In genomic region chr15:73047882-73048281, GRCh38 we compare ENCODE assay signal across 34 cellular contexts.
"Had no signal": no experiment of that assay in that cellular context is flagged by ENCODE, and none has a peak within 500 bp of the region (broad histone marks: within the 10 kb centered on the region; RNA-seq: fewer than 3 reads in every experiment).

No MANE protein-coding gene starts in this region.

- DNase-seq: Karpas-422, Kasumi-1, MG63, MM.1S, MV-4-11, NCI-H1048, NCI-H1092, NCI-H1092 treated with DMSO at 0.1 percent for 48 hours, NCI-H1105, NCI-H1105 treated with DMSO at 0.1 percent for 48 hours, NCI-H1417, NCI-H1417 treated with DMSO at 0.1 percent for 48 hours, NCI-H1436, NCI-H1436 treated with DMSO at 0.1 percent for 48 hours, NCI-H146, NCI-H1694, NCI-H1694 treated with DMSO at 0.1 percent for 48 hours, NCI-H187, NCI-H187 treated with DMSO at 0.1 percent for 48 hours, NCI-H1930, NCI-H2029, NCI-H2029 treated with DMSO at 0.1 percent for 48 hours, NCI-H2081, NCI-H2081 treated with DMSO at 0.1 percent for 48 hours, NCI-H2107, NCI-H2171, NCI-H2171 treated with DMSO at 0.1 percent for 48 hours, NCI-H2227 treated with DMSO at 0.1 percent for 48 hours, NCI-H226, NCI-H345, NCI-H446, NCI-H446 treated with DMSO at 0.1 percent for 48 hours, NCI-H510A had no signal

- H3K4me2 ChIP-seq: KMS-11 had no signal

- H3K27ac ChIP-seq: KMS-11 had no signal

- H3K4me3 ChIP-seq: MG63 had no signal

- H3K9me3 ChIP-seq: MG63 had no signal

- H3K36me3 ChIP-seq: MG63 had no signal

- H3K9ac ChIP-seq: KMS-11 had no signal
